In the genomic region with DNA sequence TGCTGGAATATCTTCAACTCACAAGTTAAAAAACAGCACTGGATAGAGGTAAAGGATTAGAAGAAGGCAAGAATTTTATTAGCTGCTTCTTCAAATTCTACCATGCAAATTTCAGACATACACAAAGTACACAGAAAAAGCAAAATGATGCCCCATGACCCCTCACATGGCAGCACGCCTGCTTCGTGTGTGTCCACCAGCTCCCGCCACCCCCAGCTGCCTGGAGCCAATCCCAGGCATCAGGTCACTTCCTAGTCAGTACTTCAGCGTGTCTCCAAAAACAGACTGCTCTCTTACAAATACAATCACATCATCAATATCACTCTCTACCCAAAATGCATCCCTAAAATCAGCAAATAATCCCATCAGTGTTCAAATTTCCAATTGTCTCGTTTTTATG, we compare ENCODE assay signal across 25 cellular contexts.
"Had no signal": no experiment of that assay in that cellular context is flagged by ENCODE, and none has a peak within 500 bp of the region (broad histone marks: within the 10 kb centered on the region; RNA-seq: fewer than 3 reads in every experiment).

No MANE protein-coding gene starts in this region.

- H3K4me1 Mint-ChIP-seq: immature natural killer cell, memory B cell had no signal

- ATAC-seq: activated T-cell treated with anti-CD3 and anti-CD28 coated beads, Interleukin-2, amount 50 U/mL, for 72 hours; esophagus mucosa; left ventricle myocardium superior had no signal

- H3K36me3 ChIP-seq: brain microvascular endothelial cell had no signal

- DNase-seq: activated CD8-positive, alpha-beta memory T cell treated with anti-CD3 and anti-CD28 coated beads, Interleukin-2, amount 50 U/mL, for 48 hours; activated effector memory CD4-positive, alpha-beta T cell treated with Interleukin-2 at 50 U/mL for 16 hours; activated naive CD4-positive, alpha-beta T cell treated with anti-CD3 and anti-CD28 coated beads for 36 hours; activated T-cell treated with anti-CD3 and anti-CD28 coated beads, Interleukin-2, amount 50 U/mL, for 72 hours; anterior cingulate cortex; brain microvascular endothelial cell; central memory CD4-positive, alpha-beta T cell; effector memory CD4-positive, alpha-beta T cell; immature natural killer cell; kidney glomerular epithelial cell; left ventricle myocardium superior; nephron progenitor cell; occipital lobe; retina; stimulated activated CD4-positive, alpha-beta T cell treated with anti-CD3 and anti-CD28 coated beads, Interleukin-4, amount 100 ng/mL, for 4 hours; T-helper 1 cell; T-helper 9 cell had no signal

- H2AFZ ChIP-seq: hepatocyte had no signal

- H3K4me3 Mint-ChIP-seq: activated naive CD4-positive, alpha-beta T cell treated with anti-CD3 and anti-CD28 coated beads for 36 hours; activated T-cell treated with anti-CD3 and anti-CD28 coated beads, Interleukin-2, amount 50 U/mL, for 72 hours; memory B cell; nephron progenitor cell; stimulated activated naive CD8-positive, alpha-beta T cell treated with anti-CD3 and anti-CD28 coated beads, Interleukin-15, Interleukin-2, amounts not matched to agents 100 ng/mL and 50 ng/mL, for 24 hours had no signal

- FAIRE-seq: colon, endothelial cell of umbilical vein, urothelium cell line had no signal

- H3K36me3 Mint-ChIP-seq: immature natural killer cell had no signal

- H3K4me3 ChIP-seq: hepatocyte, tibial nerve had no signal

- H3K27me3 ChIP-seq: brain microvascular endothelial cell, hepatocyte, tibial nerve had no signal

- H3K9me3 ChIP-seq: tibial nerve had no signal

- H3K4me2 ChIP-seq: hepatocyte had no signal

- H3K79me2 ChIP-seq: hepatocyte had no signal

- H3K9me3 Mint-ChIP-seq: activated naive CD4-positive, alpha-beta T cell treated with anti-CD3 and anti-CD28 coated beads for 36 hours; activated T-cell treated with anti-CD3 and anti-CD28 coated beads, Interleukin-2, amount 50 U/mL, for 72 hours; immature natural killer cell; memory B cell; stimulated activated naive CD8-positive, alpha-beta T cell treated with anti-CD3 and anti-CD28 coated beads, Interleukin-15, Interleukin-2, amounts not matched to agents 100 ng/mL and 50 ng/mL, for 24 hours had no signal

- H3K27ac ChIP-seq: brain microvascular endothelial cell, hepatocyte had no signal

- H3K27ac Mint-ChIP-seq: activated naive CD4-positive, alpha-beta T cell treated with anti-CD3 and anti-CD28 coated beads for 36 hours; activated T-cell treated with anti-CD3 and anti-CD28 coated beads, Interleukin-2, amount 50 U/mL, for 72 hours; immature natural killer cell; memory B cell; nephron progenitor cell; stimulated activated naive CD8-positive, alpha-beta T cell treated with anti-CD3 and anti-CD28 coated beads, Interleukin-15, Interleukin-2, amounts not matched to agents 100 ng/mL and 50 ng/mL, for 24 hours had no signal

- H3K27me3 Mint-ChIP-seq: memory B cell; stimulated activated naive CD8-positive, alpha-beta T cell treated with anti-CD3 and anti-CD28 coated beads, Interleukin-15, Interleukin-2, amounts not matched to agents 100 ng/mL and 50 ng/mL, for 24 hours had no signal
